In genomic region chr3:185586644-185586964, GRCh38 we compare ENCODE assay signal across 8 cellular contexts. TPM values are rescaled to one million over a fixed set of nuclear protein-coding genes. Genes with fewer than 3 reads are reported as not detected.
A peak's percentile ranks its signal among the peaks of the same experiment; 100 is the strongest.
DNase-seq lines count a peak whose midpoint lies in the region; TF ChIP-seq lines count a peak whose summit lies in the region.

No MANE protein-coding gene starts in this region.

- intact Hi-C loops in sigmoid colon (cut with DNase I): loop anchor here (2.0 to 10.0 kb wide), 4 partner anchors 88 to 981 kb away; partner anchors contain the start of genes MAP3K13, TBCCD1, TMEM41A and TRA2B

- in situ Hi-C loops in ACHN (cut with HindIII; ENCODE audit: low pct_ligation_motif_present, low pct_unique_long_range_greater_than_20kb, low sequenced_read_pairs): no loop called here

- no peak for TF ChIP-seq POLR2A in sigmoid colon (IDR thresholded peaks at IDR 0.05)

- H3K36me3 ChIP-seq in SK-N-MC (ENCODE audit: insufficient read depth, low read length) (0 out of 2 replicates have a peak, but pooled peaks cover under 1% of the 10 kb centered on the region), sigmoid colon (peaks cover 0 to 7% (median 3%) of the 10 kb centered on the region in 4 donors)

- H3K4me3 Mint-ChIP-seq in T-helper 2 cell treated with Interferon-gamma antibody and Interleukin-4, amounts not matched to agents 5 μg/mL and 100 μg/mL, for 36 hours: peak overlapping the region; percentile 87

- no peaks in the 10 kb centered on the region for H3K27me3 Mint-ChIP-seq in T-helper 2 cell treated with Interferon-gamma antibody and Interleukin-4, amounts not matched to agents 5 μg/mL and 100 μg/mL, for 36 hours (ENCODE audit: low read depth)

- no peak for TF ChIP-seq CTCF in fibroblast of villous mesenchyme (IDR thresholded peaks at IDR 0.05; ENCODE audit: insufficient read depth, low read depth, low read length)
- no peak for TF ChIP-seq CTCF in sigmoid colon (IDR thresholded peaks at IDR 0.05)

- 0 to 2% methylated on average over 8 of the region's 8 CpGs for WGBS in sigmoid colon, 2 donors

- DNase-seq in T-helper 2 cell treated with Interferon-gamma antibody and Interleukin-4, amounts not matched to agents 5 μg/mL and 100 μg/mL, for 36 hours (ENCODE audit: low spot score): no peak
- DNase-seq in T-helper 2 cell (no peak), SK-N-MC (ENCODE audit: low read depth, low spot score) (no peak), fibroblast of villous mesenchyme (ENCODE audit: low read depth) (no peak), sigmoid colon (no peak), activated gamma-delta T cell (lab: John Stamatoyannopoulos, UW) (no peak), ACHN (no peak), SW480 (ENCODE audit: low spot score) (no peak)

- no peaks in the 10 kb centered on the region for H3K27me3 ChIP-seq in sigmoid colon

- H3K4me1 ChIP-seq in sigmoid colon: peaks cover 0 to 36% (median 26%) of the 10 kb centered on the region in 4 donors

- H3K9me3 ChIP-seq in SK-N-MC (ENCODE audit: low read depth, low read length): no peaks in the 10 kb centered on the region
- no peaks in the 10 kb centered on the region for H3K9me3 ChIP-seq in sigmoid colon

- peaks cover 3% of the 10 kb centered on the region for H3K36me3 Mint-ChIP-seq in T-helper 2 cell treated with Interferon-gamma antibody and Interleukin-4, amounts not matched to agents 5 μg/mL and 100 μg/mL, for 36 hours (ENCODE audit: low read depth)

- H3K27ac Mint-ChIP-seq in T-helper 2 cell treated with Interferon-gamma antibody and Interleukin-4, amounts not matched to agents 5 μg/mL and 100 μg/mL, for 36 hours: peak overlapping the region; percentile 94

- peaks cover 22% of the 10 kb centered on the region for H3K4me1 Mint-ChIP-seq in T-helper 2 cell treated with Interferon-gamma antibody and Interleukin-4, amounts not matched to agents 5 μg/mL and 100 μg/mL, for 36 hours (ENCODE audit: low read depth)

- TF ChIP-seq EP300 in sigmoid colon (IDR thresholded peaks at IDR 0.05): no peak

- peak overlapping the region; percentile 93 for H3K9ac ChIP-seq in SK-N-MC (ENCODE audit: insufficient read length)

- no peaks in the 10 kb centered on the region for H3K9me3 Mint-ChIP-seq in T-helper 2 cell treated with Interferon-gamma antibody and Interleukin-4, amounts not matched to agents 5 μg/mL and 100 μg/mL, for 36 hours

- H3K27ac ChIP-seq in SK-N-MC (peak overlapping the region; percentile 62; the same call in 1 of the 2 replicates), sigmoid colon (peak overlapping the region; percentile 94 to 96 (median 96))

- H3K4me3 ChIP-seq in SK-N-MC (peak overlapping the region; percentile 96), fibroblast of villous mesenchyme (ENCODE audit: low read depth, low read length) (peak overlapping the region; percentile 99), sigmoid colon (peak overlapping the region; percentile 80 to 85 (median 82))

RNA-seq across cellular contexts. Expression of gene SENP2, which starts 0.5 kb away (rescaled TPM):
- total RNA-seq in fibroblast of villous mesenchyme (22.2 and 29.4 TPM in 2 replicates), sigmoid colon (10 to 100 TPM; 24.8 to 28.5 (median 26.7) TPM)
- polyA plus RNA-seq in sigmoid colon: 10 to 100 TPM in 2 of 3 donors, 1 to 10 TPM in 1; 9.0 to 14.9 (median 11.1) TPM

RNA-seq across cellular contexts. Expression of gene LIPH, which starts 34.2 kb away (rescaled TPM):
- total RNA-seq in fibroblast of villous mesenchyme (under 0.01 TPM in 2 replicates), sigmoid colon (under 1 TPM in 2 of 4 donors, not detected in 2; 0.14 to 0.36 TPM)
- 10 to 100 TPM; 16.2 to 37.1 (median 34.7) TPM for polyA plus RNA-seq in sigmoid colon
